ENCODE assay signal across 4 cellular contexts in genomic region chr13:61546413-61546812, GRCh38.
"Had no signal": no experiment of that assay in that cellular context is flagged by ENCODE, and none has a peak within 500 bp of the region (broad histone marks: within the 10 kb centered on the region; RNA-seq: fewer than 3 reads in every experiment).

No MANE protein-coding gene starts in this region.

- DNase-seq: H9, HCEC 1CT, IMR-90 had no signal

- ATAC-seq: GM23338 had no signal

- H3K4me3 ChIP-seq: GM23338 had no signal

- H3K4me2 ChIP-seq: GM23338 had no signal
